Comparison of ENCODE assay signal across 1 cellular context in the genomic region with DNA sequence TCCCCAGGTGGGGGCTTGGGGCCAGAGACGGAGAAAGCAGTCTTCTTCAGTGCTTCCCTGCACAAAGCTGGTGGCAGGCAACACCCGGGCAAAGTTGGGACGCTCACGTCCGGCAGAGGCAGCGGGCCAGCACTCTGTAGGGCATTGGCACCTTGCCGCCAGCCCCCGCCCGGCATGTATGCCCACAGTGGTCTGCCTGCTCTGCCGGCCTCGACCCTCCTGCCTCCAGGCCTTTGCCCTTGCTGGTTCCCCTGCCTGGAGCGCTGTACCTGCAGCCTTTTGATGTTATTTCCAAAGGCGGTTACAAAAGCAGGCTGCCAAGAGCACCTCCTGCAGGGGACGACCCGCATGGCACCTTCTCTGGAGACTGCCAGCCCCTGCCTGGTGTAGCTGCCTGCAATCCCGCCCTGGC.
TF ChIP-seq lines count a peak whose summit lies in the region.

No MANE protein-coding gene starts in this region.

TF ChIP-seq in Ishikawa, 13 proteins besides CTCF, POLR2A, EP300 and RAD21 (continued from another document):
- no peak for TF ChIP-seq TEAD4 (IDR thresholded peaks at IDR 0.05)
- no peak for TF ChIP-seq CEBPB (IDR thresholded peaks at IDR 0.05)
- no peak for TF ChIP-seq YY1 (IDR thresholded peaks at IDR 0.05; ENCODE audit: low read depth)
